Comparison of ENCODE assay signal across 10 cellular contexts in the genomic region with DNA sequence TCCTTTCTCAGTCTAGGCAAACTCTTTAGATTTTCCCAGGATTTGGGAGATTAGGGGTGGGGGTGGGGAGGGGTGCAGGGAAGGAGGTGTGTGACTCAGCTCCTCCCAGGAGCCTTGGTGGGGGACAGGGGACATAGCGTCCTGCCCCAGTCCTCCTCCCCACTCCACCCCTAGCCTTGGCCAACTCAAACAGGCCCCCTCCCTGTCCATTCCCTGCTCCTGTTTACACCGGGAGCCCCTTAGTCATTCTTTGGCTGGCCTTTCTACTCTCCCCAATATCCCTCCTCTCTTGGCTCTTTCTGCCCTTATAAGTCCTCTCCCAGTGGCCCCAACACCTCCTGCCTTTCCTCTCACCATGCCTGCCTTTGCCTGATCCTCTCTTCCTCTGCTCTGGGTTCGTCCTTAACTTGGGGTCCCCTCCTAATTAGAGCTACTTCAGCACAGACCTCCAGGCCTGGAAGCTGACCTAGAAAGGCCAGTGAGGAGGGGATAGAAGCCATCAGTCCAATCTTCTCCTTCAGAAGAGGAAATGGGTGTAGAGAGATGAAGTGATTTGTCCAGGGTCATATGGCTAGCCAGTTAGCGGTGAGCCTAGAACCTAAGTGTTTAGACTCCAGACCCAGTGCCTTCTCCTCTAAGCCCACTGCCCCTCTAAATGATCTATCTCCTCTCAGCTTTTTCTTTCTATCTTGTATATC. TPM values are rescaled to one million over a fixed set of nuclear protein-coding genes. Genes with fewer than 3 reads are reported as not detected.
DNase-seq lines count a peak whose midpoint lies in the region; ATAC-seq, FAIRE-seq and TF ChIP-seq lines count a peak whose summit lies in the region.
"Had no signal": no experiment of that assay in that cellular context is flagged by ENCODE, and none has a peak within 500 bp of the region (broad histone marks: within the 10 kb centered on the region; RNA-seq: fewer than 3 reads in every experiment).

No MANE protein-coding gene starts in this region.

- intact Hi-C loops in mammary epithelial cell (cut with micrococcal nuclease): no loop called here

- in situ Hi-C loops in mammary epithelial cell (cut with MboI; ENCODE audit: low sequenced_read_pairs in 2 of 2): no loop called here

- peak overlapping the region; percentile 56 for H3K4ac ChIP-seq in mesendoderm (ENCODE audit: low read depth, low read length)

- peaks cover 33% of the 10 kb centered on the region for H3K79me2 ChIP-seq in mammary epithelial cell (ENCODE audit: insufficient read depth, low read length)
- H3K79me2 ChIP-seq in mesendoderm (ENCODE audit: control insufficient read depth, insufficient read depth, low read length): peaks cover 28% of the 10 kb centered on the region

- no peak overlapping the region for H2AFZ ChIP-seq in mammary epithelial cell (ENCODE audit: low read depth, low read length)

- H2BK5ac ChIP-seq in mesendoderm (ENCODE audit: low read length): peak overlapping the region; percentile 97

- peak overlapping the region; percentile 78 for H2BK120ac ChIP-seq in mesendoderm (ENCODE audit: low read depth, low read length)

- H3K36me3 ChIP-seq in HUES64 (ENCODE audit: insufficient read depth, low read length) (no peaks in the 10 kb centered on the region), mammary epithelial cell (ENCODE audit: insufficient read depth, low read length) (no peaks in the 10 kb centered on the region), mesendoderm (ENCODE audit: control insufficient read depth, insufficient read depth, low read length) (no peaks in the 10 kb centered on the region), thoracic aorta (no peaks in the 10 kb centered on the region)

- dilution Hi-C loops in mammary epithelial cell (cut with HindIII; ENCODE audit: low sequenced_read_pairs): no loop called here

- 67% methylated on average over 4 of the region's 4 CpGs for WGBS in HUES64
- 100% methylated on average over 2 of the region's 4 CpGs for WGBS in mammary epithelial cell (ENCODE audit: low coverage, missing lambda C conversion rate)
- WGBS in mesendoderm (ENCODE audit: extremely low coverage, insufficient coverage, low lambda C conversion rate): no CpG with 5 or more reads among the region's 4 CpGs

- H2AK5ac ChIP-seq in mesendoderm (ENCODE audit: low read length): peak overlapping the region; percentile 96

- H4K5ac ChIP-seq in mesendoderm (ENCODE audit: low read length): no peak overlapping the region

- no peak for FAIRE-seq in D721Med (lab: Jason Lieb, UNC)

- TF ChIP-seq CTCF in mammary epithelial cell (conservative IDR thresholded peaks at IDR 0.05 in 1 of 2, IDR thresholded peaks at IDR 0.05 in 1 of 2; ENCODE audit: extremely low read depth in 1 of 2, insufficient read depth in 1 of 2, low read depth in 1 of 2, low read length in 2 of 2) (no peak), thoracic aorta (IDR thresholded peaks at IDR 0.05) (no peak), D721Med (IDR thresholded peaks at IDR 0.05; ENCODE audit: insufficient read depth, missing control alignments) (no peak)

- H2BK15ac ChIP-seq in mesendoderm (replicated peaks; ENCODE audit: low read depth): no peak overlapping the region

- H3K4me3 ChIP-seq in HUES64 (ENCODE audit: low read length) (no peak overlapping the region), mammary epithelial cell (replicated peaks in 1 of 3; ENCODE audit: insufficient read depth in 1 of 3, low read depth in 2 of 3, low read length in 3 of 3) (no peak overlapping the region), mesendoderm (ENCODE audit: low read length) (no peak overlapping the region), thoracic aorta (peak overlapping the region; percentile 100)

- no peak overlapping the region for H4K8ac ChIP-seq in mesendoderm (ENCODE audit: low read depth, low read length)

- H3K4me2 ChIP-seq in mammary epithelial cell (ENCODE audit: insufficient read depth, low read depth, low read length): no peak overlapping the region
- no peak overlapping the region for H3K4me2 ChIP-seq in mesendoderm (ENCODE audit: low read length)

- no peak for DNase-seq in mammary epithelial cell
- no peak for DNase-seq in mesendoderm
- DNase-seq in thoracic aorta (ENCODE audit: low spot score): peak; percentile 80
- DNase-seq in D721Med (ENCODE audit: insufficient read length, low spot score): no peak
- no peak for DNase-seq in NCI-H128 (lab: John Stamatoyannopoulos, UW; ENCODE audit: unreplicated experiment)
- no peak for DNase-seq in NCI-H2196 (lab: John Stamatoyannopoulos, UW; ENCODE audit: unreplicated experiment)
- DNase-seq: amygdala, posterior cingulate gyrus had no signal

- H3K4me1 ChIP-seq in HUES64 (ENCODE audit: insufficient read depth, low read length): peaks cover 28% of the 10 kb centered on the region
- H3K4me1 ChIP-seq in mammary epithelial cell (ENCODE audit: insufficient read depth, low read length): peaks cover 50% of the 10 kb centered on the region
- peaks cover 29% of the 10 kb centered on the region for H3K4me1 ChIP-seq in mesendoderm (ENCODE audit: control insufficient read depth, low read depth, low read length)
- H3K4me1 ChIP-seq in thoracic aorta (ENCODE audit: control insufficient read depth in 1 of 2, low read depth in 2 of 2): peaks cover 30 to 70% of the 10 kb centered on the region in 2 donors

- H3K56ac ChIP-seq in mesendoderm (ENCODE audit: low read length): peak overlapping the region; percentile 92

- ATAC-seq in thoracic aorta (ENCODE audit: insufficient number of reproducible peaks, low FRiP score, low read depth) (peak; percentile 40), GM18858 (IDR thresholded peaks at IDR 0.05; ENCODE audit: unreplicated experiment) (no peak)

- H3K9ac ChIP-seq in HUES64 (ENCODE audit: low read depth, low read length) (0 out of 2 replicates have a peak overlapping the region, but pooled peaks have one; percentile 38), mammary epithelial cell (ENCODE audit: insufficient read depth, low read length) (no peak overlapping the region), mesendoderm (ENCODE audit: low read length) (peak overlapping the region; percentile 98)

- H3K9me3 ChIP-seq in HUES64 (ENCODE audit: insufficient read depth, low read depth, low read length) (no peaks in the 10 kb centered on the region), mammary epithelial cell (replicated peaks; ENCODE audit: insufficient read depth, low read length) (no peaks in the 10 kb centered on the region), thoracic aorta (no peaks in the 10 kb centered on the region)

- H3K23ac ChIP-seq in mesendoderm (ENCODE audit: low read length): no peak overlapping the region

- BruUV-seq in mammary epithelial cell (replicated peaks; lab: Mats Ljungman, UMichigan): no TSS peak

- CTCF ChIA-PET in mammary epithelial cell (lab: Charles Lee; ENCODE audit: low non-redundant PET): interaction anchor here (0.5 kb wide), 1 partner anchor 183 kb away, joined by 3 read pairs; no protein-coding TSS in a partner anchor

- H3K18ac ChIP-seq in mesendoderm (ENCODE audit: low read length): peak overlapping the region; percentile 98

- peaks cover 5% of the 10 kb centered on the region for H3K79me1 ChIP-seq in mesendoderm (ENCODE audit: low read length)

- no peaks in the 10 kb centered on the region for H4K20me1 ChIP-seq in mammary epithelial cell (ENCODE audit: insufficient read depth, low read length)

- H3K27me3 ChIP-seq in HUES64 (ENCODE audit: insufficient read depth, low read length) (peaks cover 33% of the 10 kb centered on the region), mammary epithelial cell (ENCODE audit: insufficient read depth, low read length) (no peaks in the 10 kb centered on the region), mesendoderm (ENCODE audit: insufficient read depth, low read length, poor library complexity) (no peaks in the 10 kb centered on the region), thoracic aorta (replicated peaks; ENCODE audit: insufficient read depth) (no peaks in the 10 kb centered on the region)

- H3K27ac ChIP-seq in HUES64 (ENCODE audit: low read depth, low read length): peak overlapping the region; percentile 63
- H3K27ac ChIP-seq in mammary epithelial cell (ENCODE audit: insufficient read depth, low read depth, low read length): peak overlapping the region; percentile 6
- H3K27ac ChIP-seq in mesendoderm (ENCODE audit: low read depth, low read length): peak overlapping the region; percentile 88
- peak overlapping the region; percentile 97 to 98 for H3K27ac ChIP-seq in thoracic aorta

RNA-seq across cellular contexts. Expression of gene ITGA5, which starts 2.3 kb away (rescaled TPM):
- polyA plus RNA-seq in HUES64 (2013, experiment 1 of 2): 25.0 TPM
- 33.9 TPM for polyA plus RNA-seq in HUES64 (2013, experiment 2 of 2)
- 100 to 1,000 TPM in 1 of 2 donors, 10 to 100 TPM in 1; 74.2 to 128 TPM for total RNA-seq in mammary epithelial cell
- 119 TPM for polyA plus RNA-seq in mammary epithelial cell
- 238 TPM for polyA minus RNA-seq in mammary epithelial cell
- 39.8 TPM for polyA plus RNA-seq in mesendoderm (2013, experiment 1 of 2)
- 35.6 TPM for polyA plus RNA-seq in mesendoderm (2013, experiment 2 of 2)
- 100 to 1,000 TPM; 752 to 847 TPM for total RNA-seq in thoracic aorta

RNA-seq across cellular contexts. Expression of gene ZNF385A, which starts 36.8 kb away (rescaled TPM):
- 15.0 TPM for polyA plus RNA-seq in HUES64 (2013, experiment 1 of 2)
- polyA plus RNA-seq in HUES64 (2013, experiment 2 of 2): 23.6 TPM
- total RNA-seq in mammary epithelial cell (100 to 1,000 TPM in 1 of 2 donors, 10 to 100 TPM in 1; 16.0 to 102 TPM), thoracic aorta (10 to 100 TPM in 1 of 2 donors, 1 to 10 TPM in 1; 7.4 to 19.0 TPM)
- 11.7 TPM for polyA plus RNA-seq in mammary epithelial cell
- 124 TPM for polyA minus RNA-seq in mammary epithelial cell
- 6.6 TPM for polyA plus RNA-seq in mesendoderm (2013, experiment 1 of 2)
- polyA plus RNA-seq in mesendoderm (2013, experiment 2 of 2): 6.0 TPM

RNA-seq across cellular contexts. Expression of gene GTSF1, which starts 52.1 kb away (rescaled TPM):
- 0.35 TPM for polyA plus RNA-seq in HUES64 (2013, experiment 1 of 2)
- not detected for polyA plus RNA-seq in HUES64 (2013, experiment 2 of 2)
- not detected for total RNA-seq in mammary epithelial cell
- polyA plus RNA-seq in mammary epithelial cell: not detected
- polyA minus RNA-seq in mammary epithelial cell: not detected
- 2.7 TPM for polyA plus RNA-seq in mesendoderm (2013, experiment 1 of 2)
- polyA plus RNA-seq in mesendoderm (2013, experiment 2 of 2): 2.8 TPM
- not detected for total RNA-seq in thoracic aorta

RNA-seq across cellular contexts. Expression of gene GPR84, which starts 57.0 kb away (rescaled TPM):
- not detected for polyA plus RNA-seq in HUES64 (2013, experiment 1 of 2)
- not detected for polyA plus RNA-seq in HUES64 (2013, experiment 2 of 2)
- under 1 TPM; 0.17 to 0.33 TPM for total RNA-seq in mammary epithelial cell
- 0.11 TPM for polyA plus RNA-seq in mammary epithelial cell
- polyA minus RNA-seq in mammary epithelial cell: not detected
- not detected for polyA plus RNA-seq in mesendoderm (2013, experiment 1 of 2)
- polyA plus RNA-seq in mesendoderm (2013, experiment 2 of 2): not detected
- total RNA-seq in thoracic aorta: 1 to 10 TPM in 1 of 2 donors, under 1 TPM in 1; 0.95 to 2.3 TPM

Comparison
In these comparisons a context has a peak if more than half of its experiments do, and no peak if none do; other contexts are left out.
1. H3K27ac ChIP-seq: peak in every context shown above with its lines; median percentile 98 in thoracic aorta; 88 in mesendoderm; 63 in HUES64; 6 in mammary epithelial cell.
2. RNA of gene ITGA5, which starts 2.3 kb away (total RNA-seq): 752 to 847 TPM in thoracic aorta; 74.2 to 128 TPM in mammary epithelial cell; every median in the first group is over 4 times any median in the second.